In the genomic region with DNA sequence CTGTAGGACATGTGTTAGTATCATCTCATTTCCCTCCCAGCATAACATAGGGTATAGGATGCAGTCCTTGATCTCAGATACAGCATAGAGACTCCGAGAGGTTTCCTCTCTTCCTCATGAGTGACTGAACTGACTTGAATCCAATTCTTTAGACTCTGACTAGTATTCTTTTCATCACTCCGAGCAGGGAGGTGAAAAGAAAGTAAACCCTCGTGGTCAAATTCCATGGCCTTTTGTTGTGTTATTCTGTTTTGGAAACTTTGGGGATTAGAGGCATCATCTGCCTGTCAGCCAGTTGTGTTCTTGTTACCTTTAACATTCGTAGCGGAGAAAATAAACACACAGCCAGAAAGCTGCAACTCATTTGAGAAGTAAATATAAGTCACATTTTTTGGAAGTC, we compare ENCODE assay signal across 28 cellular contexts.
"Had no signal": no experiment of that assay in that cellular context is flagged by ENCODE, and none has a peak within 500 bp of the region (broad histone marks: within the 10 kb centered on the region; RNA-seq: fewer than 3 reads in every experiment).

No MANE protein-coding gene starts in this region.

- H3K27me3 Mint-ChIP-seq: effector memory CD8-positive, alpha-beta T cell; naive B cell; natural killer cell treated with Interleukin-12 subunit alpha and Interleukin-12 subunit beta and Interleukin-15 and Interleukin-18, amount 100 ng/mL, for 72 hours; stimulated activated naive CD8-positive, alpha-beta T cell treated with anti-CD3 and anti-CD28 coated beads, Interleukin-15, amount 100 ng/mL, for 72 hours had no signal

- H3K36me3 ChIP-seq: prostate gland, right atrium auricular region, transverse colon, upper lobe of right lung, uterus had no signal

- H3K9me3 ChIP-seq: heart right ventricle, mucosa of descending colon, prostate gland, right atrium auricular region, suprapubic skin, transverse colon, upper lobe of right lung, uterus had no signal

- H3K27ac ChIP-seq: prostate gland, right atrium auricular region, suprapubic skin, transverse colon, upper lobe of right lung, uterus had no signal

- H3K27ac Mint-ChIP-seq: effector memory CD8-positive, alpha-beta T cell; mesothelial cell of epicardium; naive B cell; stimulated activated naive CD8-positive, alpha-beta T cell treated with anti-CD3 and anti-CD28 coated beads, Interleukin-15, amount 100 ng/mL, for 72 hours had no signal

- DNase-seq: cortex of kidney; effector memory CD8-positive, alpha-beta T cell; foreskin fibroblast; glutamatergic neuron; heart right ventricle; hippocampal formation; islet precursor cell; kidney glomerular epithelial cell; mesenchymal stem cell; mucosa of descending colon; naive B cell; nucleus accumbens; stimulated activated CD4-positive, alpha-beta T cell treated with anti-CD3 and anti-CD28 coated beads, Interleukin-12 subunit alpha, Interleukin-12 subunit beta, amount 100 ng/mL, for 4 hours; stimulated activated CD4-positive, alpha-beta T cell treated with anti-CD3 and anti-CD28 coated beads, Interleukin-1b, Interleukin-23, amount 100 ng/mL, for 48 hours; stimulated activated CD4-positive, alpha-beta T cell treated with anti-CD3 and anti-CD28 coated beads, Interleukin-4, amount 100 ng/mL, for 1 hour; stimulated activated CD8-positive, alpha-beta memory T cell treated with anti-CD3 and anti-CD28 coated beads, Interleukin-4, amount 100 ng/mL, for 48 hours; stimulated activated naive CD4-positive, alpha-beta T cell; stimulated activated naive CD8-positive, alpha-beta T cell treated with anti-CD3 and anti-CD28 coated beads, Interleukin-15, amount 100 ng/mL, for 72 hours; transverse colon; upper lobe of right lung; uterus had no signal

- H3K4me1 ChIP-seq: prostate gland, upper lobe of right lung, uterus had no signal

- H3K4me3 ChIP-seq: heart right ventricle, mucosa of descending colon, prostate gland, right atrium auricular region, smooth muscle cell, suprapubic skin, transverse colon, upper lobe of right lung, uterus had no signal

- H3K4me3 Mint-ChIP-seq: effector memory CD8-positive, alpha-beta T cell; mesothelial cell of epicardium; naive B cell; natural killer cell treated with Interleukin-12 subunit alpha and Interleukin-12 subunit beta and Interleukin-15 and Interleukin-18, amount 100 ng/mL, for 72 hours; neural crest cell; stimulated activated naive CD8-positive, alpha-beta T cell treated with anti-CD3 and anti-CD28 coated beads, Interleukin-15, amount 100 ng/mL, for 72 hours had no signal

- H3K9me3 Mint-ChIP-seq: effector memory CD8-positive, alpha-beta T cell; mesothelial cell of epicardium; naive B cell; natural killer cell treated with Interleukin-12 subunit alpha and Interleukin-12 subunit beta and Interleukin-15 and Interleukin-18, amount 100 ng/mL, for 72 hours; neural crest cell; stimulated activated naive CD8-positive, alpha-beta T cell treated with anti-CD3 and anti-CD28 coated beads, Interleukin-15, amount 100 ng/mL, for 72 hours had no signal

- H3K27me3 ChIP-seq: heart right ventricle, right atrium auricular region, suprapubic skin, transverse colon, upper lobe of right lung, uterus had no signal

- H3K36me3 Mint-ChIP-seq: naive B cell; natural killer cell treated with Interleukin-12 subunit alpha and Interleukin-12 subunit beta and Interleukin-15 and Interleukin-18, amount 100 ng/mL, for 72 hours had no signal

- H3K4me2 ChIP-seq: smooth muscle cell had no signal
